Comparison of ENCODE assay signal across 12 cellular contexts in genomic region chr10:75547391-75548298, GRCh38.
DNase-seq lines count a peak whose midpoint lies in the region; FAIRE-seq and TF ChIP-seq lines count a peak whose summit lies in the region.
"Had no signal": no experiment of that assay in that cellular context is flagged by ENCODE, and none has a peak within 500 bp of the region (broad histone marks: within the 10 kb centered on the region; RNA-seq: fewer than 3 reads in every experiment).

No MANE protein-coding gene starts in this region.

- no peaks in the 10 kb centered on the region for H3K9me2 ChIP-seq in MM.1S (replicated peaks; ENCODE audit: insufficient read depth, low read length)

- peak overlapping the region; percentile 66 for H3K27ac Mint-ChIP-seq in nephron progenitor cell
- no peak overlapping the region for H3K27ac Mint-ChIP-seq in activated CD4-positive, alpha-beta T cell treated with anti-CD3 and anti-CD28 coated beads, Interleukin-2, amount 10 ng/mL, durations not matched to agents 24 days and 14 days

- FAIRE-seq in frontal cortex (lab: Jason Lieb, UNC), result no peak
- FAIRE-seq: G401.6, TTC549 had no signal

- H3K9ac ChIP-seq in MM.1S (ENCODE audit: low read length), result no peak overlapping the region

- H3K4me1 Mint-ChIP-seq in nephron progenitor cell, result peaks cover 47% of the 10 kb centered on the region
- no peaks in the 10 kb centered on the region for H3K4me1 Mint-ChIP-seq in activated CD4-positive, alpha-beta T cell treated with anti-CD3 and anti-CD28 coated beads, Interleukin-2, amount 10 ng/mL, durations not matched to agents 24 days and 14 days

- H3K27ac ChIP-seq in MM.1S (ENCODE audit: low read length), result peak overlapping the region; percentile 58; the same call in 1 of the 2 replicates
- H3K27ac ChIP-seq: epithelial cell of prostate had no signal

- H3K27me3 Mint-ChIP-seq in nephron progenitor cell (ENCODE audit: low read depth, poor library complexity), result peaks cover 4% of the 10 kb centered on the region
- no peaks in the 10 kb centered on the region for H3K27me3 Mint-ChIP-seq in activated CD4-positive, alpha-beta T cell treated with anti-CD3 and anti-CD28 coated beads, Interleukin-2, amount 10 ng/mL, durations not matched to agents 24 days and 14 days

- peaks cover 38% of the 10 kb centered on the region for H3K9me3 Mint-ChIP-seq in nephron progenitor cell
- H3K9me3 Mint-ChIP-seq in activated CD4-positive, alpha-beta T cell treated with anti-CD3 and anti-CD28 coated beads, Interleukin-2, amount 10 ng/mL, durations not matched to agents 24 days and 14 days, result peaks cover 3% of the 10 kb centered on the region

- H3F3A ChIP-seq in MM.1S (ENCODE audit: insufficient read depth, low read length), result peaks cover 7% of the 10 kb centered on the region

- peaks cover 19% of the 10 kb centered on the region for H3K36me3 Mint-ChIP-seq in nephron progenitor cell (ENCODE audit: low read depth)
- H3K36me3 Mint-ChIP-seq in activated CD4-positive, alpha-beta T cell treated with anti-CD3 and anti-CD28 coated beads, Interleukin-2, amount 10 ng/mL, durations not matched to agents 24 days and 14 days (ENCODE audit: low read depth), result no peaks in the 10 kb centered on the region

- H3K27me3 ChIP-seq in MM.1S (replicated peaks; ENCODE audit: insufficient read depth, low read length), result no peaks in the 10 kb centered on the region

- DNase-seq in GM03348 (ENCODE audit: low spot score) (peak; percentile 61), MM.1S (peak; percentile 94), cardiac fibroblast (ENCODE audit: low read depth in 2 of 2) (peak; percentile 73 to 78), nephron progenitor cell (no peak), frontal cortex (ENCODE audit: low spot score in 2 of 2) (no peak), NCI-H345 treated with DMSO at 0.1 percent for 48 hours (lab: John Stamatoyannopoulos, UW; ENCODE audit: unreplicated experiment) (no peak), GM19240 (ENCODE audit: insufficient read length, low spot score) (no peak)
- DNase-seq in activated CD4-positive, alpha-beta T cell treated with anti-CD3 and anti-CD28 coated beads, Interleukin-2, amount 10 ng/mL, durations not matched to agents 24 days and 14 days, result no peak
- DNase-seq: NCI-H524 had no signal

- no peak overlapping the region for H3K4me3 Mint-ChIP-seq in nephron progenitor cell
- no peak overlapping the region for H3K4me3 Mint-ChIP-seq in activated CD4-positive, alpha-beta T cell treated with anti-CD3 and anti-CD28 coated beads, Interleukin-2, amount 10 ng/mL, durations not matched to agents 24 days and 14 days

- no peak overlapping the region for H2AFZ ChIP-seq in MM.1S (ENCODE audit: low read length)

- H3K4me2 ChIP-seq in MM.1S (ENCODE audit: low read depth, low read length), result peak overlapping the region; percentile 63

- intact Hi-C loops in activated CD4-positive, alpha-beta T cell treated with anti-CD3 and anti-CD28 coated beads, Interleukin-2, amount 10 ng/mL, durations not matched to agents 24 days and 14 days (cut with micrococcal nuclease), result no loop called here

- H3K36me3 ChIP-seq in MM.1S (replicated peaks; ENCODE audit: insufficient read depth, low read length), result no peaks in the 10 kb centered on the region

- H3K79me2 ChIP-seq in MM.1S (ENCODE audit: low read length), result no peaks in the 10 kb centered on the region

- no peak overlapping the region for H3K4me3 ChIP-seq in MM.1S (ENCODE audit: low read length)
- no peak overlapping the region for H3K4me3 ChIP-seq in cardiac fibroblast (replicated peaks in 1 of 2; ENCODE audit: low read depth in 2 of 2, low read length in 2 of 2)

- no peaks in the 10 kb centered on the region for H4K20me1 ChIP-seq in MM.1S (ENCODE audit: insufficient read depth, low read length)

- TF ChIP-seq CTCF in MM.1S (IDR thresholded peaks at IDR 0.05; ENCODE audit: low read length) (no peak), cardiac fibroblast (IDR thresholded peaks at IDR 0.05; ENCODE audit: low read depth, low read length) (no peak), nephron progenitor cell (IDR thresholded peaks at IDR 0.05) (no peak)

- H3K9me3 ChIP-seq in MM.1S (replicated peaks; ENCODE audit: insufficient read depth, low read length), result no peaks in the 10 kb centered on the region

- H3K4me1 ChIP-seq in MM.1S (ENCODE audit: low read length), result peaks cover 27% of the 10 kb centered on the region

Comparison
In these comparisons a context has a peak if more than half of its experiments do, and no peak if none do; other contexts are left out.
1. DNase-seq: peak in GM03348 (single experiment), MM.1S (single experiment) and cardiac fibroblast (2 of 2); none in nephron progenitor cell (single experiment), activated CD4-positive, alpha-beta T cell treated with anti-CD3 and anti-CD28 coated beads, Interleukin-2, amount 10 ng/mL, durations not matched to agents 24 days and 14 days (single experiment), frontal cortex (0 of 2), NCI-H345 treated with DMSO at 0.1 percent for 48 hours (single experiment) and GM19240 (single experiment).